In the genomic region with DNA sequence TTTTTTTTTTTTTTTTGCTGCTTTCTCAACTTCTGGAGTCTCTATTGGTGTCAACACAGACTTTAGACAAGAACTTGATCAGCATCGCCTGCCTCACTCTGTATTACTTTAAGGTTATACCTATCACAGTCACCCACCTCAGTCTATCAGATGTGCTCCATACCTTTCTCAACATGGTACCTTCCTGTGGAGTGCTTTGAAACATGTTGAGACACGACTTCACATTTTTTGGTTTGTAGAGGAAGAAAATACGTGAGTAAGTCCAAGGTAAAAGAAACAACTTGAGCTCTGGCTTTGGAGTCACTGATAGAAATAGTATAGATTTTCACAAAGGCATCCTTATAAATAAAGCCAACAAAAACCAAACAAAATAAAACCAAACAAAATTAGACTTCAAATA, we compare ENCODE assay signal across 34 cellular contexts.
"Had no signal": no experiment of that assay in that cellular context is flagged by ENCODE, and none has a peak within 500 bp of the region (broad histone marks: within the 10 kb centered on the region; RNA-seq: fewer than 3 reads in every experiment).

No MANE protein-coding gene starts in this region.

- H3K27me3 ChIP-seq: cardiac muscle cell, Peyer's patch had no signal

- DNase-seq: activated CD4-positive, alpha-beta memory T cell treated with anti-CD3 and anti-CD28 coated beads, Interleukin-2, amount 10 ng/mL, durations not matched to agents 7 days and 5 days; activated CD4-positive, alpha-beta T cell treated with anti-CD3 and anti-CD28 coated beads for 1 hour; activated CD4-positive, alpha-beta T cell treated with anti-CD3 and anti-CD28 coated beads for 48 hours; activated CD4-positive, CD25-positive, alpha-beta regulatory T cell; activated CD8-positive, alpha-beta memory T cell treated with anti-CD3 and anti-CD28 coated beads for 24 hours; activated CD8-positive, alpha-beta memory T cell treated with anti-CD3 and anti-CD28 coated beads, Interleukin-2, amount 10 ng/mL, durations not matched to agents 7 days and 5 days; activated CD8-positive, alpha-beta memory T cell treated with anti-CD3 and anti-CD28 coated beads, Interleukin-2, amount 50 U/mL, for 48 hours; activated effector memory CD4-positive, alpha-beta T cell treated with Interleukin-2 at 50 U/mL for 16 hours; activated naive CD4-positive, alpha-beta T cell treated with anti-CD3 and anti-CD28 coated beads, Interleukin-2, amount 10 ng/mL, durations not matched to agents 7 days and 5 days; activated naive CD8-positive, alpha-beta T cell treated with anti-CD3 and anti-CD28 coated beads, Interleukin-2, amount 50 U/mL, for 24 hours; activated T-cell treated with anti-CD3 and anti-CD28 coated beads, Interleukin-2, amount 50 U/mL, for 48 hours; anterior cingulate cortex; NCI-H1092 treated with DMSO at 0.1 percent for 48 hours; NCI-H1417; NCI-H146; NCI-H187; NCI-H2029 treated with DMSO at 0.1 percent for 48 hours; NCI-H2107; NCI-H2171; NCI-H510A; NCI-H526; NCI-H748 treated with DMSO at 0.1 percent for 48 hours; NK-92 treated with Interleukin-12 subunit alpha and Interleukin-12 subunit beta, amount 100 ng/mL, for 24 hours; PC-3; Peyer's patch; Right ventricle myocardium superior; RPMI8226; SW 1271; T-helper 1 cell; T-helper 2 cell; T-helper 9 cell; WERI-Rb-1 had no signal

- H3K36me3 ChIP-seq: cardiac muscle cell, Peyer's patch, WERI-Rb-1 had no signal

- H3K4me1 ChIP-seq: Peyer's patch had no signal

- H3K4me3 ChIP-seq: cardiac muscle cell, Peyer's patch had no signal

- H3K27ac ChIP-seq: cardiac muscle cell, KMS-11, Peyer's patch, WERI-Rb-1 had no signal

- ATAC-seq: activated CD8-positive, alpha-beta memory T cell treated with anti-CD3 and anti-CD28 coated beads, Interleukin-2, amount 10 ng/mL, durations not matched to agents 7 days and 5 days; activated naive CD8-positive, alpha-beta T cell treated with anti-CD3 and anti-CD28 coated beads, Interleukin-2, amount 50 U/mL, for 24 hours; PC-3 had no signal

- H3K9me3 ChIP-seq: Peyer's patch had no signal
